1 cellular context compared by ENCODE assay signal in the genomic region with DNA sequence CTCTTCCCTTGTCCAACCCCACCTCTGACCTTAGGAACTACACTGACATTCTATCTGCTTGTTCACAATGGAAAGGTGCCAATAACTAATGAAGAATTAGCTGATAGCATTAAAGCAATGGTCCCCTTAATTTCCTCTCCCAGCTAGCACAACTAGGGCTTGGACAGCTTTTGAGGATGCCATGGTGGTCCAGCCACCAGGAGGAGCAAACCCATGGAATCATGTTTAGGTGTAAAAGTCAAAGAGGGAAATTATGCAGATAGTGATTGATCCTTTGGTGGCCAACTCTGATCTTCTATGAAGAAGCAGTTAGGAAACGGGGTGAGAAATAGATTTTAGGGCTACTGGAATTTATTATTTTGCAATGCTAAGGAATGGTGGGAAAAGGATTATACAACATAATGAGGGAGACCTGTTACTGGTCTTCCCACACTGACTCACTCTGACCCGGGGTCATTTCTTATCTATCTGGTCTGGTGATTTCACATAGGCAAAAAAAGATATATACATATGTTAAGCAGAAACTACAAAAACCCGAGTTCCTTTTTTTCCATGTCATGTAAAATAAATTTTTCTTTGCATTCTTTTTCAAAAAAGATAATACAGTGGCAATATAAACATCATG.
TF ChIP-seq lines count a peak whose summit lies in the region.

No MANE protein-coding gene starts in this region.

TF ChIP-seq in K562, 482 proteins besides CTCF, POLR2A, EP300 and RAD21 (continued from another document):
- no peak for TF ChIP-seq POU5F1 (IDR thresholded peaks at IDR 0.05; ENCODE audit: borderline replicate concordance, low read depth, low read length, partially characterized antibody)
